8 cellular contexts compared by ENCODE assay signal in genomic region chr1:28775121-28775942, GRCh38. TPM values are rescaled to one million over a fixed set of nuclear protein-coding genes. Genes with fewer than 3 reads are reported as not detected.
A peak's percentile ranks its signal among the peaks of the same experiment; 100 is the strongest.
DNase-seq lines count a peak whose midpoint lies in the region; ATAC-seq and TF ChIP-seq lines count a peak whose summit lies in the region.

No MANE protein-coding gene starts in this region.

- DNase-seq in BJ (ENCODE audit: low read depth) (no peak), IMR-90 (peak; percentile 36), chondrocyte (ENCODE audit: low spot score) (peak; percentile 85), left lung (peak; percentile 86 to 96), cerebellar nuclear complex (lab: John Stamatoyannopoulos, UW) (no peak), KG1 (lab: John Stamatoyannopoulos, UW) (no peak)
- peak; percentile 71 for DNase-seq in activated CD4-positive, alpha-beta T cell treated with anti-CD3 and anti-CD28 coated beads for 48 hours
- peak; percentile 62 for DNase-seq in stimulated activated CD4-positive, alpha-beta T cell treated with anti-CD3 and anti-CD28 coated beads, Interleukin-4, amount 100 ng/mL, for 24 hours

- dilution Hi-C loops in IMR-90 (cut with HindIII; ENCODE audit: low sequenced_read_pairs, unreplicated experiment), result no loop called here

- POLR2A ChIA-PET in BJ (lab: Charles Lee) (no interaction called here), IMR-90 (lab: Charles Lee; ENCODE audit: unreplicated experiment) (no interaction called here)

- H3K4me1 Mint-ChIP-seq in chondrocyte (ENCODE audit: low read depth), result peaks cover 3% of the 10 kb centered on the region

- H4K8ac ChIP-seq in IMR-90 (ENCODE audit: low read depth in 2 of 2, low read length in 2 of 2), result peak overlapping the region in 1 of 2 experiments; percentile 6; a peak in 1 of 4 replicates

- H3K23ac ChIP-seq in IMR-90 (ENCODE audit: low read depth, low read length), result no peak overlapping the region

- no peak overlapping the region for H3K9ac ChIP-seq in IMR-90 (ENCODE audit: low read depth, low read length)

- in situ Hi-C loops in IMR-90 (cut with MboI; ENCODE audit: low sequenced_read_pairs), result no loop called here

- H2AK5ac ChIP-seq in IMR-90 (ENCODE audit: low read depth, low read length), result no peak overlapping the region

- no peaks in the 10 kb centered on the region for H3K9me3 ChIP-seq in IMR-90 (ENCODE audit: control insufficient read depth, insufficient read depth, low read length)
- no peaks in the 10 kb centered on the region for H3K9me3 ChIP-seq in left lung

- no peak overlapping the region for H3K18ac ChIP-seq in IMR-90 (ENCODE audit: low read depth, low read length)

- TF ChIP-seq CTCF in BJ (IDR thresholded peaks at IDR 0.05; ENCODE audit: insufficient read depth, low read depth, low read length), result no peak
- no peak for TF ChIP-seq CTCF in IMR-90 (conservative IDR thresholded peaks at IDR 0.05; ENCODE audit: low read depth, low read length)
- TF ChIP-seq CTCF in chondrocyte (IDR thresholded peaks at IDR 0.05), result no peak
- no peak for TF ChIP-seq CTCF in left lung (IDR thresholded peaks at IDR 0.05)

- CTCF ChIA-PET in BJ (lab: Yijun Ruan, JAX) (interaction anchor here (0.9 to 2.5 kb wide), 4 partner anchors 9 to 106 kb away, joined by 3 to 16 read pairs (median 10); no protein-coding TSS in a partner anchor), IMR-90 (lab: Yijun Ruan, JAX) (no interaction called here)

- peaks cover 3% of the 10 kb centered on the region; the same call in 1 of the 2 replicates for H3K36me3 ChIP-seq in BJ (ENCODE audit: control insufficient read depth, insufficient read depth, low read length)
- H3K36me3 ChIP-seq in IMR-90 (ENCODE audit: control insufficient read depth, insufficient read depth, low read length), result peaks cover 16% of the 10 kb centered on the region
- peaks cover 0 to 17% of the 10 kb centered on the region in 2 donors for H3K36me3 ChIP-seq in left lung

- H2BK120ac ChIP-seq in IMR-90 (ENCODE audit: low read depth, low read length), result no peak overlapping the region

- H3K4me3 Mint-ChIP-seq in chondrocyte (ENCODE audit: unreplicated experiment), result no peak overlapping the region

- H4K20me1 ChIP-seq in IMR-90 (ENCODE audit: insufficient read depth, low read length), result peaks cover 11% of the 10 kb centered on the region

- peak overlapping the region; percentile 68 for H2AFZ ChIP-seq in IMR-90 (replicated peaks; ENCODE audit: low read length, poor library complexity)

- H4K91ac ChIP-seq in IMR-90 (ENCODE audit: insufficient read depth, low read depth, low read length), result no peak overlapping the region

- H3K36me3 Mint-ChIP-seq in chondrocyte (ENCODE audit: low read depth), result peaks cover 4% of the 10 kb centered on the region

- H3K9me1 ChIP-seq in IMR-90 (ENCODE audit: insufficient read depth, low read length), result peaks cover 5% of the 10 kb centered on the region; the same call in 1 of the 2 replicates

- 28% methylated on average over 24 of the region's 39 CpGs; no CpG with 5 or more reads in 1 of the 2 experiments for WGBS in IMR-90 (ENCODE audit: extremely low coverage in 2 of 2, insufficient read length in 1 of 2), 2 experiments

- intact Hi-C loops in IMR-90 (cut with micrococcal nuclease) (no loop called here), left lung (cut with DNase I) (no loop called here)

- H2BK5ac ChIP-seq in IMR-90 (ENCODE audit: low read depth, low read length, poor library complexity, severe bottlenecking), result no peak overlapping the region

- H2AK9ac ChIP-seq in IMR-90 (replicated peaks; ENCODE audit: low read depth, low read length, poor library complexity), result peak overlapping the region; percentile 71

- H3K4ac ChIP-seq in IMR-90 (ENCODE audit: low read depth, low read length), result no peak overlapping the region

- H3K4me1 ChIP-seq in IMR-90 (ENCODE audit: control insufficient read depth, insufficient read depth, low read length), result peaks cover 2% of the 10 kb centered on the region; the same call in 1 of the 2 replicates
- peaks cover 6 to 24% of the 10 kb centered on the region in 2 donors for H3K4me1 ChIP-seq in left lung

- no peak overlapping the region for H3K56ac ChIP-seq in IMR-90 (ENCODE audit: extremely low read depth, insufficient read depth, low read length)

- H2BK20ac ChIP-seq in IMR-90 (ENCODE audit: low read depth, low read length), result no peak overlapping the region

- no peak overlapping the region for H3K27ac Mint-ChIP-seq in chondrocyte (ENCODE audit: unreplicated experiment)

- H3K14ac ChIP-seq in IMR-90 (replicated peaks; ENCODE audit: low read depth, low read length), result no peak overlapping the region

- H3K4me2 ChIP-seq in IMR-90 (ENCODE audit: low read depth, low read length), result no peak overlapping the region; the same call in 1 of the 2 replicates

- H3K9me3 Mint-ChIP-seq in chondrocyte (ENCODE audit: low read depth), result no peaks in the 10 kb centered on the region

- H4K5ac ChIP-seq in IMR-90 (ENCODE audit: low read depth, low read length), result no peak overlapping the region

- no TSS peak for BruUV-seq in IMR-90 (replicated peaks; lab: Mats Ljungman, UMichigan)

- TF ChIP-seq POLR2A in IMR-90 (IDR thresholded peaks at IDR 0.05; ENCODE audit: low read depth, low read length), result no peak

- H3K4me3 ChIP-seq in BJ (ENCODE audit: low read depth, low read length) (peak overlapping the region; percentile 9; the same call in 1 of the 2 replicates), IMR-90 (ENCODE audit: insufficient read depth, low read depth, low read length) (no peak overlapping the region), left lung (peak overlapping the region; percentile 31 to 43)

- no peak for TF ChIP-seq RAD21 in IMR-90 (IDR thresholded peaks at IDR 0.05; ENCODE audit: low read length)

- H2BK15ac ChIP-seq in IMR-90 (ENCODE audit: low read depth, low read length), result no peak overlapping the region

- H3K79me1 ChIP-seq in IMR-90 (ENCODE audit: low read depth in 1 of 2, low read length in 2 of 2), result peaks cover 12 to 30% of the 10 kb centered on the region in 2 experiments

- H3K27ac ChIP-seq in IMR-90 (ENCODE audit: insufficient read depth, low read length) (no peak overlapping the region), left lung (peak overlapping the region; percentile 46 to 71)

- H3K27me3 ChIP-seq in BJ (ENCODE audit: control insufficient read depth, insufficient read depth, low read length) (no peaks in the 10 kb centered on the region), IMR-90 (ENCODE audit: control insufficient read depth, insufficient read depth, low read length) (no peaks in the 10 kb centered on the region), left lung (no peaks in the 10 kb centered on the region)

- ATAC-seq in IMR-90 (ENCODE audit: low read depth), result peak; percentile 62
- peak; percentile 97 for ATAC-seq in left lung

- H3K27me3 Mint-ChIP-seq in chondrocyte (ENCODE audit: low read depth), result no peaks in the 10 kb centered on the region

TF ChIP-seq in IMR-90, 13 proteins besides CTCF, POLR2A, EP300 and RAD21:
- TF ChIP-seq RFX5 (IDR thresholded peaks at IDR 0.05; ENCODE audit: low read depth, low read length) (no peak), BHLHE40 (IDR thresholded peaks at IDR 0.05; ENCODE audit: low read depth, low read length) (no peak), RCOR1 (IDR thresholded peaks at IDR 0.05; ENCODE audit: insufficient replicate concordance, low read length) (no peak), MXI1 (IDR thresholded peaks at IDR 0.05; ENCODE audit: borderline replicate concordance, low read depth, low read length) (no peak), USF2 (IDR thresholded peaks at IDR 0.05; ENCODE audit: low read depth, low read length) (no peak), MAZ (IDR thresholded peaks at IDR 0.05; ENCODE audit: borderline replicate concordance, low read depth, low read length) (no peak)

RNA-seq across cellular contexts. Expression of gene OPRD1, which starts 36.6 kb away (rescaled TPM):
- polyA plus RNA-seq in BJ (2011; rRNA removed) (not detected in 2 replicates), IMR-90 (2012; rRNA removed) (not detected in 2 replicates)
- not detected in 2 replicates for polyA minus RNA-seq in BJ (2011; rRNA and poly(A)+ RNA removed)
- total RNA-seq in IMR-90 (2012; rRNA removed) (under 0.01 TPM in 2 replicates), chondrocyte (0.10 to 0.22 TPM (median 0.15 TPM) in 3 replicates), left lung (not detected)
- polyA plus RNA-seq in IMR-90 (2012; cell fraction: cytosol; rRNA removed), result not detected in 2 replicates
- 0.01 and 0.02 TPM in 2 replicates for polyA plus RNA-seq in IMR-90 (2012; cell fraction: nucleus; rRNA removed; ENCODE audit: low replicate concordance)

RNA-seq across cellular contexts. Expression of gene YTHDF2, which starts 38.6 kb away (rescaled TPM):
- polyA plus RNA-seq in BJ (2011; rRNA removed) (45.9 and 68.2 TPM in 2 replicates), IMR-90 (2012; rRNA removed) (50.0 and 50.5 TPM in 2 replicates)
- polyA minus RNA-seq in BJ (2011; rRNA and poly(A)+ RNA removed), result 77.9 and 86.8 TPM in 2 replicates
- total RNA-seq in IMR-90 (2012; rRNA removed) (88.3 and 94.3 TPM in 2 replicates), chondrocyte (56.5 to 68.8 TPM (median 62.0 TPM) in 3 replicates), left lung (10 to 100 TPM; 60.4 to 67.5 TPM)
- polyA plus RNA-seq in IMR-90 (2012; cell fraction: cytosol; rRNA removed), result 24.7 and 26.8 TPM in 2 replicates
- 23.3 and 41.5 TPM in 2 replicates for polyA plus RNA-seq in IMR-90 (2012; cell fraction: nucleus; rRNA removed; ENCODE audit: low replicate concordance)

Comparison
In these comparisons a context has a peak if more than half of its experiments do, and no peak if none do; other contexts are left out.
1. DNase-seq: peak in IMR-90 (single experiment), activated CD4-positive, alpha-beta T cell treated with anti-CD3 and anti-CD28 coated beads for 48 hours (single experiment), chondrocyte (single experiment), left lung (2 of 2) and stimulated activated CD4-positive, alpha-beta T cell treated with anti-CD3 and anti-CD28 coated beads, Interleukin-4, amount 100 ng/mL, for 24 hours (single experiment); none in BJ (single experiment), cerebellar nuclear complex (0 of 2) and KG1 (single experiment).